Comparison of ENCODE assay signal across 1 cellular context in the genomic region with DNA sequence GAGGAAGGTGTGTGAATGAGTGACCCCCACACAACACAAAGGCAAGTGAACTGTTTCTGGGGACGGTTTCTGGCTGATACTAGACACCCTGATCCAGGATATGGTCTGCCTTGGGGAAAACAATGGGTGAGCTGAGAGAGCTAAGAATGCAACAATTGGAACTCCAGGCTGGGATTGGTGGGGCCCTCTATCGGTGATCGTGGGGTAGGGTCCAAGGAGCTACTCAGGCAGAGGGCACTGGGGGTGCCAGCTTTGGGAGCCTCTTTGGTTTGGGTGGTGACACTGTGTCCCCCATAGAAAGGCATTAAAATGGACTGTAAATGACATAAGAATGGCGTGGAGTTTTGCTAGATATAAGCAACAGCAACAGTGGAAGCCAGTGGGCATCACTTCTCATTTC.
TF ChIP-seq lines count a peak whose summit lies in the region.

No MANE protein-coding gene starts in this region.

TF ChIP-seq in IMR-90, 13 proteins besides CTCF, POLR2A, EP300 and RAD21:
- TF ChIP-seq NFE2L2 (IDR thresholded peaks at IDR 0.05; ENCODE audit: low read depth, low read length) = no peak
- no peak for TF ChIP-seq CHD1 (IDR thresholded peaks at IDR 0.05; ENCODE audit: low read depth, low read length)
- no peak for TF ChIP-seq MXI1 (IDR thresholded peaks at IDR 0.05; ENCODE audit: borderline replicate concordance, low read depth, low read length)
- TF ChIP-seq MAFK (IDR thresholded peaks at IDR 0.05; ENCODE audit: low read depth, low read length) = no peak
- no peak for TF ChIP-seq RFX5 (IDR thresholded peaks at IDR 0.05; ENCODE audit: low read depth, low read length)
- TF ChIP-seq FOS (IDR thresholded peaks at IDR 0.05; ENCODE audit: low read depth, low read length) = no peak
- no peak for TF ChIP-seq MAZ (IDR thresholded peaks at IDR 0.05; ENCODE audit: borderline replicate concordance, low read depth, low read length)
- no peak for TF ChIP-seq BHLHE40 (IDR thresholded peaks at IDR 0.05; ENCODE audit: low read depth, low read length)
- TF ChIP-seq, protein P1, sequence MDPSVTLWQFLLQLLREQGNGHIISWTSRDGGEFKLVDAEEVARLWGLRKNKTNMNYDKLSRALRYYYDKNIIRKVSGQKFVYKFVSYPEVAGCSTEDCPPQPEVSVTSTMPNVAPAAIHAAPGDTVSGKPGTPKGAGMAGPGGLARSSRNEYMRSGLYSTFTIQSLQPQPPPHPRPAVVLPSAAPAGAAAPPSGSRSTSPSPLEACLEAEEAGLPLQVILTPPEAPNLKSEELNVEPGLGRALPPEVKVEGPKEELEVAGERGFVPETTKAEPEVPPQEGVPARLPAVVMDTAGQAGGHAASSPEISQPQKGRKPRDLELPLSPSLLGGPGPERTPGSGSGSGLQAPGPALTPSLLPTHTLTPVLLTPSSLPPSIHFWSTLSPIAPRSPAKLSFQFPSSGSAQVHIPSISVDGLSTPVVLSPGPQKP (IDR thresholded peaks at IDR 0.05; ENCODE audit: borderline replicate concordance, low read depth, low read length) = no peak
- no peak for TF ChIP-seq RCOR1 (IDR thresholded peaks at IDR 0.05; ENCODE audit: insufficient replicate concordance, low read length)
- TF ChIP-seq, protein P2, sequence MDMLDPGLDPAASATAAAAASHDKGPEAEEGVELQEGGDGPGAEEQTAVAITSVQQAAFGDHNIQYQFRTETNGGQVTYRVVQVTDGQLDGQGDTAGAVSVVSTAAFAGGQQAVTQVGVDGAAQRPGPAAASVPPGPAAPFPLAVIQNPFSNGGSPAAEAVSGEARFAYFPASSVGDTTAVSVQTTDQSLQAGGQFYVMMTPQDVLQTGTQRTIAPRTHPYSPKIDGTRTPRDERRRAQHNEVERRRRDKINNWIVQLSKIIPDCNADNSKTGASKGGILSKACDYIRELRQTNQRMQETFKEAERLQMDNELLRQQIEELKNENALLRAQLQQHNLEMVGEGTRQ (IDR thresholded peaks at IDR 0.05; ENCODE audit: low read depth, low read length) = no peak
- TF ChIP-seq CEBPB (IDR thresholded peaks at IDR 0.05; ENCODE audit: low read depth, low read length) = no peak
- no peak for TF ChIP-seq SMC3 (IDR thresholded peaks at IDR 0.05; ENCODE audit: low read depth, low read length)
TF ChIP-seq in IMR-90: peak in this region for 0.
